ENCODE assay signal across 21 cellular contexts in genomic region chr11:112455791-112456190, GRCh38.
DNase-seq lines count a peak whose midpoint lies in the region; ATAC-seq, FAIRE-seq and TF ChIP-seq lines count a peak whose summit lies in the region.
"Had no signal": no experiment of that assay in that cellular context is flagged by ENCODE, and none has a peak within 500 bp of the region (broad histone marks: within the 10 kb centered on the region; RNA-seq: fewer than 3 reads in every experiment).

No MANE protein-coding gene starts in this region.

- no peak overlapping the region for H2AFZ ChIP-seq in endothelial cell of umbilical vein (ENCODE audit: low read depth, low read length)
- H2AFZ ChIP-seq: GM23338 had no signal

- no peaks in the 10 kb centered on the region for H3K27me3 ChIP-seq in endothelial cell of umbilical vein (ENCODE audit: control insufficient read depth in 2 of 2, insufficient read depth in 2 of 2, low read length in 2 of 2)

- no peaks in the 10 kb centered on the region for H3K36me3 Mint-ChIP-seq in activated CD4-positive, alpha-beta T cell treated with anti-CD3 and anti-CD28 coated beads for 36 hours (ENCODE audit: low read depth)
- H3K36me3 Mint-ChIP-seq: CD14-positive monocyte had no signal

- no peaks in the 10 kb centered on the region for H3K9me3 ChIP-seq in endothelial cell of umbilical vein (replicated peaks; ENCODE audit: control insufficient read depth, insufficient read depth, low read length)

- no peaks in the 10 kb centered on the region for H3K9me1 ChIP-seq in endothelial cell of umbilical vein (replicated peaks; ENCODE audit: control insufficient read depth, extremely low read depth, insufficient read depth, low read length)

- no peak for TF ChIP-seq POLR2A in endothelial cell of umbilical vein (IDR thresholded peaks at IDR 0.05; ENCODE audit: low read depth, low read length)

- no peaks in the 10 kb centered on the region for H3K27me3 Mint-ChIP-seq in activated CD4-positive, alpha-beta T cell treated with anti-CD3 and anti-CD28 coated beads for 36 hours

- intact Hi-C loops in endothelial cell of umbilical vein (cut with micrococcal nuclease): no loop called here
- intact Hi-C loops in activated CD4-positive, alpha-beta T cell treated with anti-CD3 and anti-CD28 coated beads for 36 hours (cut with DNase I, micrococcal nuclease): loop anchor here (2.0 to 10.0 kb wide), 3 partner anchors 99 to 241 kb away; no protein-coding TSS in a partner anchor

- POLR2A ChIA-PET in endothelial cell of umbilical vein (lab: Charles Lee): no interaction called here
- POLR2A ChIA-PET in activated CD4-positive, alpha-beta T cell treated with anti-CD3 and anti-CD28 coated beads for 36 hours (lab: Charles Lee): no interaction called here

- H3K4me1 ChIP-seq in endothelial cell of umbilical vein (ENCODE audit: control insufficient read depth, extremely low read depth, insufficient read depth, low read length): no peaks in the 10 kb centered on the region

- CTCF ChIA-PET in endothelial cell of umbilical vein (lab: Charles Lee): no interaction called here
- CTCF ChIA-PET in activated CD4-positive, alpha-beta T cell treated with anti-CD3 and anti-CD28 coated beads for 36 hours (lab: Charles Lee): no interaction called here

- H3K4me1 Mint-ChIP-seq in activated CD4-positive, alpha-beta T cell treated with anti-CD3 and anti-CD28 coated beads for 36 hours: no peaks in the 10 kb centered on the region
- H3K4me1 Mint-ChIP-seq: GM23338 had no signal

- H3K4me2 ChIP-seq in endothelial cell of umbilical vein (ENCODE audit: insufficient read depth, low read length): no peak overlapping the region
- H3K4me2 ChIP-seq: GM23338 had no signal

- no peaks in the 10 kb centered on the region for H3K9me3 Mint-ChIP-seq in activated CD4-positive, alpha-beta T cell treated with anti-CD3 and anti-CD28 coated beads for 36 hours (ENCODE audit: low read depth)
- H3K9me3 Mint-ChIP-seq: GM23338 had no signal

- H3K27ac Mint-ChIP-seq in activated CD4-positive, alpha-beta T cell treated with anti-CD3 and anti-CD28 coated beads for 36 hours: no peak overlapping the region
- H3K27ac Mint-ChIP-seq: CD14-positive monocyte, GM23338 had no signal

- BruUV-seq in endothelial cell of umbilical vein (replicated peaks; lab: Mats Ljungman, UMichigan): no TSS peak

- FAIRE-seq in endothelial cell of umbilical vein (lab: Jason Lieb, UNC): no peak
- FAIRE-seq: GM12878, GM19239, K562 had no signal

- no peak for TF ChIP-seq CTCF in endothelial cell of umbilical vein (IDR thresholded peaks at IDR 0.05; ENCODE audit: extremely low read depth in 1 of 2, insufficient read depth in 1 of 2, low read depth in 1 of 2, low read length in 2 of 2)
- no peak for TF ChIP-seq CTCF in retinal pigment epithelial cell (conservative IDR thresholded peaks at IDR 0.05; ENCODE audit: low read depth, low read length)

- H3K79me2 ChIP-seq in endothelial cell of umbilical vein (ENCODE audit: control insufficient read depth, insufficient read depth, low read length): no peaks in the 10 kb centered on the region

- in situ Hi-C loops in G401 (cut with HindIII; ENCODE audit: low sequenced_read_pairs): no loop called here

- no peaks in the 10 kb centered on the region for H4K20me1 ChIP-seq in endothelial cell of umbilical vein (replicated peaks; ENCODE audit: control insufficient read depth, extremely low read depth, insufficient read depth, low read length)

- no peak overlapping the region for H3K4me3 Mint-ChIP-seq in activated CD4-positive, alpha-beta T cell treated with anti-CD3 and anti-CD28 coated beads for 36 hours
- H3K4me3 Mint-ChIP-seq: CD14-positive monocyte, GM23338 had no signal

- H3K4me3 ChIP-seq in endothelial cell of umbilical vein (replicated peaks in 1 of 3; ENCODE audit: insufficient read depth in 1 of 3, low read depth in 1 of 3, low read length in 3 of 3) (no peak overlapping the region), retinal pigment epithelial cell (ENCODE audit: low read length) (no peak overlapping the region)
- H3K4me3 ChIP-seq: GM12878, GM23338, K562 had no signal

- ATAC-seq in activated CD4-positive, alpha-beta T cell treated with anti-CD3 and anti-CD28 coated beads for 36 hours: no peak
- ATAC-seq: GM12878, GM23338, K562 had no signal

- dilution Hi-C loops in endothelial cell of umbilical vein (cut with MboI; ENCODE audit: extremely low pct_ligation_motif_present, low sequenced_read_pairs): no loop called here

- peak; percentile 4 for DNase-seq in DMS 273 (lab: John Stamatoyannopoulos, UW; ENCODE audit: unreplicated experiment)
- no peak for DNase-seq in DMS 273 treated with DMSO at 0.1 percent for 48 hours (lab: John Stamatoyannopoulos, UW)
- peak; percentile 79 for DNase-seq in NCI-H446 treated with DMSO at 0.1 percent for 48 hours (lab: John Stamatoyannopoulos, UW)
- peak; percentile 36 for DNase-seq in endothelial cell of umbilical vein (ENCODE audit: low read depth, low spot score)
- DNase-seq in retinal pigment epithelial cell (ENCODE audit: low read depth): peak; percentile 72
- DNase-seq in activated CD4-positive, alpha-beta T cell treated with anti-CD3 and anti-CD28 coated beads for 36 hours: no peak
- DNase-seq in G401 (ENCODE audit: low spot score): no peak
- DNase-seq in EL: no peak
- DNase-seq: DND-41, HCEC 1CT, NCI-H1417 treated with DMSO at 0.1 percent for 48 hours, NCI-H187 treated with DMSO at 0.1 percent for 48 hours, OCI-M1, RPMI8226, SIG-M5 had no signal

- no peaks in the 10 kb centered on the region for H3K36me3 ChIP-seq in endothelial cell of umbilical vein (ENCODE audit: control insufficient read depth in 2 of 2, extremely low read depth in 1 of 2, insufficient read depth in 2 of 2, low read length in 2 of 2)

- H3K9ac ChIP-seq in endothelial cell of umbilical vein (replicated peaks; ENCODE audit: extremely low read depth, insufficient read depth, low read length): no peak overlapping the region

- H3K27ac ChIP-seq in endothelial cell of umbilical vein (ENCODE audit: insufficient read depth, low read depth, low read length): no peak overlapping the region
- H3K27ac ChIP-seq: 22Rv1 had no signal

TF ChIP-seq in endothelial cell of umbilical vein, 7 proteins besides CTCF, POLR2A, EP300 and RAD21:
- TF ChIP-seq POLR2AphosphoS5 (IDR thresholded peaks at IDR 0.05; ENCODE audit: insufficient read depth, low read depth, low read length): no peak
- no peak for TF ChIP-seq GATA2 (IDR thresholded peaks at IDR 0.05; ENCODE audit: insufficient read depth, insufficient read length, low read depth, low read length)
- no peak for TF ChIP-seq MYC (IDR thresholded peaks at IDR 0.05; ENCODE audit: low read depth, low read length)
- TF ChIP-seq FOS (IDR thresholded peaks at IDR 0.05; ENCODE audit: borderline replicate concordance, insufficient read depth, low read length): no peak
- TF ChIP-seq JUN (IDR thresholded peaks at IDR 0.05; ENCODE audit: borderline replicate concordance, insufficient read depth, insufficient read length, low read depth): no peak
- no peak for TF ChIP-seq EZH2 (IDR thresholded peaks at IDR 0.05; ENCODE audit: borderline replicate concordance, low read depth, low read length, severe bottlenecking)
- no peak for TF ChIP-seq MAX (IDR thresholded peaks at IDR 0.05; ENCODE audit: insufficient read depth, insufficient read length)

Comparison
In these comparisons a context has a peak if more than half of its experiments do, and no peak if none do; other contexts are left out.
1. DNase-seq: peak in DMS 273 (single experiment), NCI-H446 treated with DMSO at 0.1 percent for 48 hours (single experiment), endothelial cell of umbilical vein (single experiment) and retinal pigment epithelial cell (single experiment); none in DMS 273 treated with DMSO at 0.1 percent for 48 hours (single experiment), activated CD4-positive, alpha-beta T cell treated with anti-CD3 and anti-CD28 coated beads for 36 hours (single experiment), G401 (single experiment) and EL (single experiment).